In the genomic region with DNA sequence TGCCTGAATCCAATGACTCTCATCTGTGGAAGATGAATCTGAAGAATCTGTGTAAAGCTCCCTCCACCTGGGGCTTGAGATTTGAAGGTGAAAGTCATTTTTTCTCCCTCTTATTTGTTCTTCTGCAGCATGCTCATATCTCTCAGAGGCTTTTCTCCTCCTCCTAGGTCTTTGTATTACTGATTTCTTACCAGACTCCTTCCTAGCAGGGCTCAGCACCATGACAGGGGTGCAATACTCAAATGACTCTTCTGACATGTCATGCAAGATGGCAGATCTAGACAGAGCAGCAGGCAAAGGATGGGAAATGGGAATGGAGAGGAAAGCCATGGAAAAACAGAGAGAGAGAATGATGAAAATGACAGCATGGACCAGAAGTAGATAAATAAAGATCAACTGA, we compare ENCODE assay signal across 19 cellular contexts.
DNase-seq lines count a peak whose midpoint lies in the region; ATAC-seq lines count a peak whose summit lies in the region.
"Had no signal": no experiment of that assay in that cellular context is flagged by ENCODE, and none has a peak within 500 bp of the region (broad histone marks: within the 10 kb centered on the region; RNA-seq: fewer than 3 reads in every experiment).

No MANE protein-coding gene starts in this region.

- H2BK120ac ChIP-seq in trophoblast cell (ENCODE audit: insufficient read depth, low read length, poor library complexity) = no peak overlapping the region

- ATAC-seq in HG02642 (IDR thresholded peaks at IDR 0.05; ENCODE audit: poor library complexity, unreplicated experiment) = peak; percentile 39
- ATAC-seq in HG03378 (IDR thresholded peaks at IDR 0.05; ENCODE audit: unreplicated experiment) = no peak
- ATAC-seq: activated CD4-positive, CD25-positive, alpha-beta regulatory T cell treated with anti-CD3 and anti-CD28 coated beads, Interleukin-2, amount 50 U/mL, for 24 hours had no signal

- DNase-seq in NCI-H526 treated with DMSO at 0.1 percent for 48 hours (lab: John Stamatoyannopoulos, UW) (no peak), hypothalamus (lab: John Stamatoyannopoulos, UW) (no peak), trophoblast cell (no peak)
- DNase-seq: amniotic stem cell, cerebellar nuclear complex, foreskin fibroblast, NCI-H2029 treated with DMSO at 0.1 percent for 48 hours, NCI-H524, ovary, T-helper 9 cell had no signal

- no peaks in the 10 kb centered on the region; a peak in 2 of 22 replicates for H4K20me1 ChIP-seq in BLaER1 treated with 17β-estradiol and CSF1 and Interleukin-3, amounts not matched to agents 10 nM and 100 nM

- peak overlapping the region; percentile 83 for H3K4me3 Mint-ChIP-seq in dendritic cell treated with granulocyte-macrophage colony-stimulating factor and Interleukin-4, amounts not matched to agents 40 ng/mL and 50 ng/mL, for 4 days

- peak overlapping the region; percentile 94 for H3K27ac Mint-ChIP-seq in dendritic cell treated with granulocyte-macrophage colony-stimulating factor and Interleukin-4, amounts not matched to agents 40 ng/mL and 50 ng/mL, for 4 days

- no peak overlapping the region for H3K18ac ChIP-seq in trophoblast cell (ENCODE audit: low read length)

- H3K23ac ChIP-seq in trophoblast cell (ENCODE audit: low read length) = no peak overlapping the region

- peak overlapping the region in 6 of 11 experiments; percentile 55 to 97 (median 93); a peak in 13 of 22 replicates for H3K27ac ChIP-seq in BLaER1 treated with 17β-estradiol and CSF1 and Interleukin-3, amounts not matched to agents 10 nM and 100 nM
- H3K27ac ChIP-seq in skeletal muscle tissue (ENCODE audit: low read depth, low read length) (peak overlapping the region; percentile 46), trophoblast cell (ENCODE audit: low read depth, low read length) (no peak overlapping the region)
- H3K27ac ChIP-seq: ovary, SJSA1, vagina had no signal

- no peaks in the 10 kb centered on the region; a peak in 1 of 22 replicates for H3K9me3 ChIP-seq in BLaER1 treated with 17β-estradiol and CSF1 and Interleukin-3, amounts not matched to agents 10 nM and 100 nM (replicated peaks in 1 of 11)
- no peaks in the 10 kb centered on the region for H3K9me3 ChIP-seq in skeletal muscle tissue (ENCODE audit: control insufficient read depth in 3 of 3, low read length in 3 of 3)
- no peaks in the 10 kb centered on the region for H3K9me3 ChIP-seq in trophoblast cell (ENCODE audit: insufficient read depth, low read depth, low read length)
- H3K9me3 ChIP-seq: ovary, SJSA1, vagina had no signal

- no peak overlapping the region for H3K14ac ChIP-seq in trophoblast cell (ENCODE audit: low read length)

- H3K4me1 Mint-ChIP-seq in dendritic cell treated with granulocyte-macrophage colony-stimulating factor and Interleukin-4, amounts not matched to agents 40 ng/mL and 50 ng/mL, for 4 days (ENCODE audit: low read depth) = peaks cover 38% of the 10 kb centered on the region

- no peak overlapping the region for H2AK5ac ChIP-seq in trophoblast cell (ENCODE audit: low read length)

- H2BK12ac ChIP-seq in trophoblast cell (ENCODE audit: low read length) = no peak overlapping the region

- peaks cover 53% of the 10 kb centered on the region for H3K36me3 Mint-ChIP-seq in dendritic cell treated with granulocyte-macrophage colony-stimulating factor and Interleukin-4, amounts not matched to agents 40 ng/mL and 50 ng/mL, for 4 days (ENCODE audit: low read depth)

- H3K4ac ChIP-seq in trophoblast cell (ENCODE audit: low read depth, low read length) = no peak overlapping the region

- no peak overlapping the region for H4K8ac ChIP-seq in trophoblast cell (ENCODE audit: low read depth, low read length)

- H3K4me3 ChIP-seq in BLaER1 treated with 17β-estradiol and CSF1 and Interleukin-3, amounts not matched to agents 10 nM and 100 nM = peak overlapping the region in 4 of 10 experiments; percentile 60 to 65 (median 64); a peak in 8 of 20 replicates
- peak overlapping the region in 1 of 3 donors; percentile 34 for H3K4me3 ChIP-seq in skeletal muscle tissue (ENCODE audit: low read length in 3 of 3)
- no peak overlapping the region for H3K4me3 ChIP-seq in trophoblast cell (ENCODE audit: low read depth, low read length)
- H3K4me3 ChIP-seq: ovary, SJSA1, smooth muscle cell, vagina had no signal

- no peak overlapping the region for H2BK5ac ChIP-seq in trophoblast cell (ENCODE audit: low read depth, low read length, poor library complexity)

- peak overlapping the region in 4 of 11 experiments; percentile 77 to 92 (median 90); a peak in 8 of 22 replicates for H3K9ac ChIP-seq in BLaER1 treated with 17β-estradiol and CSF1 and Interleukin-3, amounts not matched to agents 10 nM and 100 nM
- H3K9ac ChIP-seq in skeletal muscle tissue (ENCODE audit: low read depth in 1 of 3, low read length in 3 of 3) (no peak overlapping the region), trophoblast cell (ENCODE audit: low read length) (no peak overlapping the region)

- H3K36me3 ChIP-seq in BLaER1 treated with 17β-estradiol and CSF1 and Interleukin-3, amounts not matched to agents 10 nM and 100 nM = peaks cover 0 to 9% (median 0%) of the 10 kb centered on the region in 11 experiments; a peak in 2 of 22 replicates
- no peaks in the 10 kb centered on the region for H3K36me3 ChIP-seq in skeletal muscle tissue (ENCODE audit: control insufficient read depth in 3 of 3, insufficient read depth in 3 of 3, low read length in 3 of 3)
- H3K36me3 ChIP-seq in trophoblast cell (ENCODE audit: control insufficient read depth in 1 of 2, insufficient read depth in 2 of 2, low read length in 2 of 2) = no peaks in the 10 kb centered on the region
- H3K36me3 ChIP-seq: ovary, SJSA1, vagina had no signal

- H3K79me2 ChIP-seq in trophoblast cell (ENCODE audit: control insufficient read depth, insufficient read depth, low read length, poor library complexity) = no peaks in the 10 kb centered on the region

- H3K79me1 ChIP-seq in trophoblast cell (ENCODE audit: low read length) = no peaks in the 10 kb centered on the region

- peak overlapping the region in 6 of 11 experiments; percentile 22 to 95 (median 84); a peak in 10 of 22 replicates for H3K4me2 ChIP-seq in BLaER1 treated with 17β-estradiol and CSF1 and Interleukin-3, amounts not matched to agents 10 nM and 100 nM
- H3K4me2 ChIP-seq in trophoblast cell (ENCODE audit: low read length) = no peak overlapping the region
- H3K4me2 ChIP-seq: smooth muscle cell had no signal

- H4K12ac ChIP-seq in trophoblast cell (ENCODE audit: low read depth, low read length) = no peak overlapping the region

- peaks cover 9% of the 10 kb centered on the region for H3K9me3 Mint-ChIP-seq in dendritic cell treated with granulocyte-macrophage colony-stimulating factor and Interleukin-4, amounts not matched to agents 40 ng/mL and 50 ng/mL, for 4 days

- H4K91ac ChIP-seq in trophoblast cell (ENCODE audit: low read depth, low read length) = no peak overlapping the region

- intact Hi-C loops in dendritic cell treated with granulocyte-macrophage colony-stimulating factor and Interleukin-4, amounts not matched to agents 40 ng/mL and 50 ng/mL, for 4 days (cut with micrococcal nuclease) = loop anchor here (2.0 to 5.0 kb wide), 2 partner anchors 52 to 55 kb away; no protein-coding TSS in a partner anchor

- H3K4me1 ChIP-seq in BLaER1 treated with 17β-estradiol and CSF1 and Interleukin-3, amounts not matched to agents 10 nM and 100 nM = peaks cover under 1 to 71% (median 29%) of the 10 kb centered on the region in 10 experiments; a peak in 17 of 20 replicates
- H3K4me1 ChIP-seq in skeletal muscle tissue (ENCODE audit: control insufficient read depth in 3 of 3, insufficient read depth in 3 of 3, low read length in 3 of 3) (no peaks in the 10 kb centered on the region), trophoblast cell (ENCODE audit: control insufficient read depth in 1 of 2, insufficient read depth in 2 of 2, low read length in 2 of 2) (no peaks in the 10 kb centered on the region)
- H3K4me1 ChIP-seq: SJSA1, vagina had no signal

- H3K27me3 Mint-ChIP-seq in dendritic cell treated with granulocyte-macrophage colony-stimulating factor and Interleukin-4, amounts not matched to agents 40 ng/mL and 50 ng/mL, for 4 days = no peaks in the 10 kb centered on the region

- H3K27me3 ChIP-seq in BLaER1 treated with 17β-estradiol and CSF1 and Interleukin-3, amounts not matched to agents 10 nM and 100 nM = no peaks in the 10 kb centered on the region
- H3K27me3 ChIP-seq in skeletal muscle tissue (ENCODE audit: control insufficient read depth in 3 of 3, insufficient read depth in 3 of 3, low read length in 3 of 3) = no peaks in the 10 kb centered on the region
- no peaks in the 10 kb centered on the region for H3K27me3 ChIP-seq in trophoblast cell (ENCODE audit: insufficient read depth, low read length)
- H3K27me3 ChIP-seq: ovary, SJSA1, vagina had no signal

- no peak overlapping the region for H2AFZ ChIP-seq in trophoblast cell (ENCODE audit: insufficient read depth, low read length, poor library complexity)
